9 cellular contexts compared by ENCODE assay signal in the genomic region with DNA sequence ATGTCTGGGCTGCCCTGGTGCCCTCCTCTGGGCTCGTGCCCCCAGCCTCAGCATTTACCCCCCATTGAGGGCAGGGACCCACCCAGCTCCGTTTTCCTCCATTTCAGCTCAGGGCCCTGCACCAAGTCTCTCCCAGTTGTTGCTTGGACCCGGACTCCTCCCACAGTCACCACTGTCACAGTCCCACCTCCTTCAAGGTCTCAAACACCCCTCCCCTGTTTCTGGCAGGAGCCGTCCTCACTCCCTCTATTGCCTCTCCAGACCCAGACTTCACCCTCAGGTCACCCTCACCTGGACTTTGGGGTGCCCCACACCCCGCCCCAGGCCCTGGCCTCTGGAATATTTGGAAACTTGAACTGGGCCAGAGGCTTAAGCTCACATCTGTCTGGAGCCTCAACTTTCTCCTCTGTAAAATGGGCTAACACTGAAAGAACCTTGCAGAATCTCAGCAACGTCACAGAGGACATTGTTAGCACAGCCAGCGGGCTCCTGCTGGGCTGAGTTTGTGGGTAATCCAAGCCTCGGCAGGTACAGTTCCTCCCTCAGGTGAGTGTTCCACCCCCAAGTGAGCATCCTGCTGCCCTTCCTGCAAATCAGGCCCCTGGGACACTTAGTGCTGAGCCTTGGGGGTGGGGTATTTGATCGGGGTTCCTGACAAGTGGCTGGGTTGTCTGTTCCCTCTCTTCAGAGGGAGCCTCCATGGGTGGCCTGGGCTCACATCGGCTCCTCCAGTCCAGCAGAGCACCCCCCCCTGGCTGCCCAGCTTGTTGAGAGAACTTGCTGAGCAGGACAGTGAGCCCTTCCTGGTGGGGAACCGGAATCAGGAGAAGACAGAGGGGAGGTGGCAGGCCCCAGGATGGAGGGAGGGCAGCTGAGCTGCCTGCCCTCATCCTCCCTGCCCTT.
DNase-seq lines count a peak whose midpoint lies in the region; ATAC-seq and TF ChIP-seq lines count a peak whose summit lies in the region.
"Had no signal": no experiment of that assay in that cellular context is flagged by ENCODE, and none has a peak within 500 bp of the region (broad histone marks: within the 10 kb centered on the region; RNA-seq: fewer than 3 reads in every experiment).

No MANE protein-coding gene starts in this region.

- DNase-seq in Kasumi-1 (lab: John Stamatoyannopoulos, UW): peak; percentile 16 to 22
- peak in 3 of 7 donors; percentile 60 to 70 (median 62) for DNase-seq in adrenal gland
- DNase-seq in left kidney (ENCODE audit: low read depth, low spot score): peak; percentile 52
- no peak for DNase-seq in stimulated activated naive CD8-positive, alpha-beta T cell treated with anti-CD3 and anti-CD28 coated beads, Interleukin-15, amount 100 ng/mL, for 72 hours
- DNase-seq in NCI-H446 (lab: John Stamatoyannopoulos, UW): no peak
- no peak for DNase-seq in NCI-H1436 (lab: John Stamatoyannopoulos, UW)
- DNase-seq in posterior vena cava (ENCODE audit: low spot score): no peak
- DNase-seq: NCI-H1694 had no signal

- H3K27ac ChIP-seq in adrenal gland: peak overlapping the region; percentile 84 to 100 (median 99)

- H3K4me3 Mint-ChIP-seq in stimulated activated naive CD8-positive, alpha-beta T cell treated with anti-CD3 and anti-CD28 coated beads, Interleukin-15, amount 100 ng/mL, for 72 hours: peak overlapping the region; percentile 88 to 92

- H3K4me3 ChIP-seq in adrenal gland: peak overlapping the region in 1 of 4 donors; percentile 65

- peaks cover 63 to 76% of the 10 kb centered on the region in 2 donors for H3K4me1 ChIP-seq in adrenal gland (replicated peaks in 1 of 2)

- peak overlapping the region; percentile 77 to 91 for H3K27ac Mint-ChIP-seq in stimulated activated naive CD8-positive, alpha-beta T cell treated with anti-CD3 and anti-CD28 coated beads, Interleukin-15, amount 100 ng/mL, for 72 hours

- intact Hi-C loops in adrenal gland (cut with DNase I) (no loop called here), posterior vena cava (cut with DNase I) (loop anchor here (5.0 to 10.0 kb wide), 6 partner anchors 116 to 346 kb away; a partner anchor contains a TSS)

- no peak for ATAC-seq in stimulated activated naive CD8-positive, alpha-beta T cell treated with anti-CD3 and anti-CD28 coated beads, Interleukin-15, amount 100 ng/mL, for 72 hours
- ATAC-seq in HG03108 (IDR thresholded peaks at IDR 0.05; ENCODE audit: unreplicated experiment): no peak

- H3K4me1 Mint-ChIP-seq in stimulated activated naive CD8-positive, alpha-beta T cell treated with anti-CD3 and anti-CD28 coated beads, Interleukin-15, amount 100 ng/mL, for 72 hours: peaks cover 70% of the 10 kb centered on the region

- H3K9me3 Mint-ChIP-seq in stimulated activated naive CD8-positive, alpha-beta T cell treated with anti-CD3 and anti-CD28 coated beads, Interleukin-15, amount 100 ng/mL, for 72 hours: no peaks in the 10 kb centered on the region

- H3K27me3 Mint-ChIP-seq in stimulated activated naive CD8-positive, alpha-beta T cell treated with anti-CD3 and anti-CD28 coated beads, Interleukin-15, amount 100 ng/mL, for 72 hours: no peaks in the 10 kb centered on the region

- H3K36me3 ChIP-seq in adrenal gland (replicated peaks in 1 of 2): no peaks in the 10 kb centered on the region

- H3K9me3 ChIP-seq in adrenal gland (replicated peaks in 1 of 3): no peaks in the 10 kb centered on the region

- no peaks in the 10 kb centered on the region for H3K27me3 ChIP-seq in adrenal gland

- 47 to 53% (median 49%) methylated on average over 6 to 11 of the region's 11 CpGs for WGBS in adrenal gland, 4 donors

- TF ChIP-seq POLR2A in adrenal gland (IDR thresholded peaks at IDR 0.05): peak in 1 of 2 donors; percentile 6

- no peak for TF ChIP-seq CTCF in adrenal gland (IDR thresholded peaks at IDR 0.05)

Comparison
In these comparisons a context has a peak if more than half of its experiments do, and no peak if none do; other contexts are left out.
1. DNase-seq: peak in Kasumi-1 (2 of 2) and left kidney (single experiment); none in stimulated activated naive CD8-positive, alpha-beta T cell treated with anti-CD3 and anti-CD28 coated beads, Interleukin-15, amount 100 ng/mL, for 72 hours (0 of 2), NCI-H446 (0 of 2), NCI-H1436 (single experiment) and posterior vena cava (single experiment).
2. intact Hi-C loops: an anchor here in posterior vena cava (5.0 to 10.0 kb wide); none called in adrenal gland.